Comparison of ENCODE assay signal across 24 cellular contexts in genomic region chr16:80654094-80654862, GRCh38.
"Had no signal": no experiment of that assay in that cellular context is flagged by ENCODE, and none has a peak within 500 bp of the region (broad histone marks: within the 10 kb centered on the region; RNA-seq: fewer than 3 reads in every experiment).

No MANE protein-coding gene starts in this region.

- DNase-seq: activated CD4-positive, alpha-beta memory T cell treated with anti-CD3 and anti-CD28 coated beads for 36 hours; activated CD4-positive, alpha-beta T cell treated with anti-CD3 and anti-CD28 coated beads, Interleukin-2, amount 10 ng/mL, durations not matched to agents 7 days and 5 days; activated CD4-positive, CD25-positive, alpha-beta regulatory T cell; activated gamma-delta T cell; activated naive CD4-positive, alpha-beta T cell treated with anti-CD3 and anti-CD28 coated beads, Interleukin-2, amount 10 ng/mL, durations not matched to agents 7 days and 5 days; activated naive CD8-positive, alpha-beta T cell treated with anti-CD3 and anti-CD28 coated beads for 36 hours; activated T-cell treated with anti-CD3 and anti-CD28 coated beads for 4 hours; activated T-cell treated with anti-CD3 and anti-CD28 coated beads, Interleukin-2, amount 50 U/mL, for 48 hours; brain microvascular endothelial cell; NCI-H1092; NCI-H1417; NCI-H1930; NCI-H69; NK-92 treated with Interleukin-12 subunit alpha and Interleukin-12 subunit beta, amount 100 ng/mL, for 24 hours; OCI-M1; RPMI8226; SK-N-SH; T-helper 1 cell had no signal

- H3K27me3 Mint-ChIP-seq: activated CD4-positive, alpha-beta memory T cell treated with anti-CD3 and anti-CD28 coated beads for 36 hours; activated CD4-positive, alpha-beta T cell treated with anti-CD3 and anti-CD28 coated beads, Interleukin-2, amount 10 ng/mL, durations not matched to agents 7 days and 5 days; activated naive CD4-positive, alpha-beta T cell treated with anti-CD3 and anti-CD28 coated beads, Interleukin-2, amount 10 ng/mL, durations not matched to agents 7 days and 5 days; activated naive CD8-positive, alpha-beta T cell treated with anti-CD3 and anti-CD28 coated beads for 36 hours; activated T-helper 17 cell treated with anti-CD3 and anti-CD28 coated beads, Interleukin-2, amount 50 U/mL, for 72 hours had no signal

- H3K4me2 ChIP-seq: KMS-11, SK-N-SH had no signal

- H3K4me3 Mint-ChIP-seq: activated CD4-positive, alpha-beta memory T cell treated with anti-CD3 and anti-CD28 coated beads for 36 hours; activated naive CD8-positive, alpha-beta T cell treated with anti-CD3 and anti-CD28 coated beads for 36 hours; T-helper 2 cell treated with Interferon-gamma antibody and Interleukin-4, amounts not matched to agents 5 μg/mL and 100 μg/mL, for 36 hours had no signal

- H3K27me3 ChIP-seq: brain microvascular endothelial cell, cardiac muscle cell had no signal

- H3K27ac Mint-ChIP-seq: activated CD4-positive, alpha-beta memory T cell treated with anti-CD3 and anti-CD28 coated beads for 36 hours; activated naive CD8-positive, alpha-beta T cell treated with anti-CD3 and anti-CD28 coated beads for 36 hours; activated T-helper 17 cell treated with anti-CD3 and anti-CD28 coated beads, Interleukin-2, amount 50 U/mL, for 72 hours had no signal

- H3K4me3 ChIP-seq: cardiac muscle cell had no signal

- ATAC-seq: activated T-helper 17 cell treated with anti-CD3 and anti-CD28 coated beads, Interleukin-2, amount 50 U/mL, for 72 hours; Panc1; Right ventricle myocardium inferior had no signal

- H3K9ac ChIP-seq: KMS-11, SK-N-SH had no signal

- H3K36me3 ChIP-seq: brain microvascular endothelial cell, cardiac muscle cell had no signal

- H3K27ac ChIP-seq: brain microvascular endothelial cell, cardiac muscle cell had no signal

- H3K9me3 ChIP-seq: SK-N-SH had no signal

- H3K9me3 Mint-ChIP-seq: activated T-helper 17 cell treated with anti-CD3 and anti-CD28 coated beads, Interleukin-2, amount 50 U/mL, for 72 hours had no signal
